19 cellular contexts compared by ENCODE assay signal in genomic region chr5:89458330-89458656, GRCh38.
A peak's percentile ranks its signal among the peaks of the same experiment; 100 is the strongest.
DNase-seq lines count a peak whose midpoint lies in the region; ATAC-seq and TF ChIP-seq lines count a peak whose summit lies in the region.
"Had no signal": no experiment of that assay in that cellular context is flagged by ENCODE, and none has a peak within 500 bp of the region (broad histone marks: within the 10 kb centered on the region; RNA-seq: fewer than 3 reads in every experiment).

No MANE protein-coding gene starts in this region.

- peak overlapping the region in 2 of 5 experiments; percentile 7 to 31 for H3K4me3 Mint-ChIP-seq in brain
- H3K4me3 Mint-ChIP-seq: activated CD4-positive, alpha-beta memory T cell treated with anti-CD3 and anti-CD28 coated beads, Interleukin-2, amount 10 ng/mL, durations not matched to agents 7 days and 5 days had no signal

- H3K4me2 ChIP-seq in osteoblast (ENCODE audit: insufficient read depth, low read length) = peak overlapping the region; percentile 32

- H3K27ac ChIP-seq in right cardiac atrium (ENCODE audit: low read length) (peak overlapping the region; percentile 49), osteoblast (ENCODE audit: low read depth, low read length) (no peak overlapping the region), tibial artery (peak overlapping the region; percentile 53 to 54)
- H3K27ac ChIP-seq: cardiac muscle cell, HL-60 had no signal

- no peaks in the 10 kb centered on the region for H3K36me3 Mint-ChIP-seq in brain

- H3K4me1 ChIP-seq in right cardiac atrium (ENCODE audit: control insufficient read depth, insufficient read depth, low read length) = peaks cover 2% of the 10 kb centered on the region
- H3K4me1 ChIP-seq in osteoblast (ENCODE audit: insufficient read depth, low read length) = peaks cover 12% of the 10 kb centered on the region
- H3K4me1 ChIP-seq in tibial artery = peaks cover 0 to 20% (median 5%) of the 10 kb centered on the region in 4 donors
- H3K4me1 ChIP-seq: uterus had no signal

- H3K79me2 ChIP-seq in osteoblast (ENCODE audit: insufficient read depth, low read length) = no peaks in the 10 kb centered on the region

- H3K9me3 Mint-ChIP-seq in brain = no peaks in the 10 kb centered on the region
- H3K9me3 Mint-ChIP-seq: activated CD4-positive, alpha-beta memory T cell treated with anti-CD3 and anti-CD28 coated beads, Interleukin-2, amount 10 ng/mL, durations not matched to agents 7 days and 5 days had no signal

- H3K27me3 ChIP-seq in right cardiac atrium (ENCODE audit: control insufficient read depth, insufficient read depth) (no peaks in the 10 kb centered on the region), osteoblast (ENCODE audit: insufficient read depth, low read length) (no peaks in the 10 kb centered on the region), tibial artery (no peaks in the 10 kb centered on the region)
- H3K27me3 ChIP-seq: cardiac muscle cell, dorsolateral prefrontal cortex, uterus had no signal

- no peak overlapping the region for H2AFZ ChIP-seq in osteoblast (ENCODE audit: low read length)

- intact Hi-C loops in right cardiac atrium (cut with DNase I) = no loop called here
- intact Hi-C loops in Right ventricle myocardium inferior (cut with DNase I) = loop anchor here (5.0 kb wide), 1 partner anchor 576 kb away; the partner anchor contains the start of gene MEF2C
- intact Hi-C loops in tibial artery (cut with DNase I; ENCODE audit: low total_unique reads) = no loop called here

- peaks cover 4% of the 10 kb centered on the region for H3K27me3 Mint-ChIP-seq in brain
- H3K27me3 Mint-ChIP-seq: activated CD4-positive, alpha-beta memory T cell treated with anti-CD3 and anti-CD28 coated beads, Interleukin-2, amount 10 ng/mL, durations not matched to agents 7 days and 5 days had no signal

- peak overlapping the region in 4 of 5 experiments; percentile 54 to 81 (median 64) for H3K27ac Mint-ChIP-seq in brain
- H3K27ac Mint-ChIP-seq: activated CD4-positive, alpha-beta memory T cell treated with anti-CD3 and anti-CD28 coated beads, Interleukin-2, amount 10 ng/mL, durations not matched to agents 7 days and 5 days had no signal

- H4K20me1 ChIP-seq in osteoblast (ENCODE audit: insufficient read depth, low read length) = no peaks in the 10 kb centered on the region

- H3K4me3 ChIP-seq in right cardiac atrium (ENCODE audit: low read length) = no peak overlapping the region
- no peak overlapping the region for H3K4me3 ChIP-seq in osteoblast (ENCODE audit: insufficient read depth, low read length)
- H3K4me3 ChIP-seq in tibial artery = no peak overlapping the region
- H3K4me3 ChIP-seq: cardiac muscle cell, dorsolateral prefrontal cortex, uterus had no signal

- H3K4me1 Mint-ChIP-seq in brain = peaks cover 18% of the 10 kb centered on the region
- H3K4me1 Mint-ChIP-seq: activated CD4-positive, alpha-beta memory T cell treated with anti-CD3 and anti-CD28 coated beads, Interleukin-2, amount 10 ng/mL, durations not matched to agents 7 days and 5 days had no signal

- ATAC-seq in right cardiac atrium = no peak
- ATAC-seq in Right ventricle myocardium inferior = no peak
- ATAC-seq in GM21526 (IDR thresholded peaks at IDR 0.05; ENCODE audit: low FRiP score, unreplicated experiment) = no peak

- TF ChIP-seq CTCF in brain (conservative IDR thresholded peaks at IDR 0.05) = no peak
- no peak for TF ChIP-seq CTCF in osteoblast (IDR thresholded peaks at IDR 0.05; ENCODE audit: extremely low read depth, low read depth, low read length)
- no peak for TF ChIP-seq CTCF in tibial artery (IDR thresholded peaks at IDR 0.05)

- H3K36me3 ChIP-seq in osteoblast (ENCODE audit: insufficient read depth, low read length) = no peaks in the 10 kb centered on the region
- H3K36me3 ChIP-seq in tibial artery = no peaks in the 10 kb centered on the region
- H3K36me3 ChIP-seq: cardiac muscle cell, uterus had no signal

- DNase-seq in right cardiac atrium (no peak), Right ventricle myocardium inferior (ENCODE audit: missing footprints) (no peak), osteoblast (ENCODE audit: insufficient read length, low spot score, missing footprints) (no peak), tibial artery (no peak), NCI-H526 (lab: John Stamatoyannopoulos, UW) (no peak)
- no peak for DNase-seq in activated CD4-positive, alpha-beta T cell treated with anti-CD3 and anti-CD28 coated beads for 4 hours
- DNase-seq: activated CD4-positive, alpha-beta memory T cell treated with anti-CD3 and anti-CD28 coated beads, Interleukin-2, amount 10 ng/mL, durations not matched to agents 7 days and 5 days; NCI-H2081 treated with DMSO at 0.1 percent for 48 hours; NCI-H510A; retina; RPMI8226; stimulated activated CD4-positive, alpha-beta T cell treated with anti-CD3 and anti-CD28 coated beads, Interleukin-15, amount 100 ng/mL, for 24 hours; stimulated activated CD8-positive, alpha-beta memory T cell treated with anti-CD3 and anti-CD28 coated beads, Interleukin-4, amount 100 ng/mL, for 48 hours had no signal

- 96% methylated on average over 1 of the region's 1 CpG for WGBS in right cardiac atrium

- H3K9me3 ChIP-seq in right cardiac atrium (ENCODE audit: control insufficient read depth, low read length) (no peaks in the 10 kb centered on the region), osteoblast (ENCODE audit: low read depth, low read length) (no peaks in the 10 kb centered on the region), tibial artery (no peaks in the 10 kb centered on the region)
- H3K9me3 ChIP-seq: uterus had no signal
